ENCODE assay signal across 11 cellular contexts in the genomic region with DNA sequence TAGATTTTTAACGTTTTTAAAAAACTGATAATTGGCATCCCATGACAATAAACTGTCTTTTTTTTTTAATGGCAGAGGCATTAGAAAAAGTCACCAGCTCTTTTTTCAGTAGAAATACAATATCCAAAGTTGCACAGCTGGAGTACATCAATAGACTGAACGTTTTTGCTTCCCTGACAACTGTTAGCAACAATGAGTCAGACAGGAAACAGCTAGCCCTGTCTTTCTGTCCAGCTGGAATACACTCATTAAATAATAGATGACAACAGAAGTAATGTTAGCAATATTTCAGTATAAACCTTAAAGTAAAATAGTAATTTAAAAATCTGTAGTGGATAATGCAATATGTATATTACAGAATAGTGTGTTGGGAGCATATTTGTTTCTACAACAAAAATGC.
DNase-seq lines count a peak whose midpoint lies in the region; ATAC-seq and TF ChIP-seq lines count a peak whose summit lies in the region.
"Had no signal": no experiment of that assay in that cellular context is flagged by ENCODE, and none has a peak within 500 bp of the region (broad histone marks: within the 10 kb centered on the region; RNA-seq: fewer than 3 reads in every experiment).

No MANE protein-coding gene starts in this region.

- DNase-seq in HPDE6-E6E7 (ENCODE audit: extremely low spot score) (peak; percentile 44), astrocyte of the hippocampus (ENCODE audit: low read depth, low spot score) (peak; percentile 64), right cardiac atrium (no peak), stomach (no peak), testis (no peak)
- DNase-seq in activated CD4-positive, alpha-beta T cell treated with anti-CD3 and anti-CD28 coated beads for 36 hours = no peak
- DNase-seq: activated CD8-positive, alpha-beta T cell treated with anti-CD3 and anti-CD28 coated beads, Interleukin-2, amount 10 ng/mL, durations not matched to agents 7 days and 5 days; NCI-H2227 treated with DMSO at 0.1 percent for 48 hours had no signal

- TF ChIP-seq EP300 in stomach (IDR thresholded peaks at IDR 0.05) = no peak

- H3K36me3 ChIP-seq in stomach = no peaks in the 10 kb centered on the region
- H3K36me3 ChIP-seq in testis (ENCODE audit: low read depth, missing control alignments) = no peaks in the 10 kb centered on the region

- no peaks in the 10 kb centered on the region for H3K9me3 Mint-ChIP-seq in activated CD4-positive, alpha-beta T cell treated with anti-CD3 and anti-CD28 coated beads for 36 hours (ENCODE audit: low read depth)

- H3K4me1 ChIP-seq in right cardiac atrium (ENCODE audit: control insufficient read depth, insufficient read depth, low read length) (peaks cover 2% of the 10 kb centered on the region), stomach (peaks cover 0 to 21% (median 13%) of the 10 kb centered on the region in 4 donors), testis (peaks cover 7% of the 10 kb centered on the region)

- no peaks in the 10 kb centered on the region for H3K9me3 ChIP-seq in right cardiac atrium (ENCODE audit: control insufficient read depth, low read length)
- no peaks in the 10 kb centered on the region for H3K9me3 ChIP-seq in stomach
- H3K9me3 ChIP-seq in testis = no peaks in the 10 kb centered on the region

- 21% methylated on average over 2 of the region's 2 CpGs for WGBS in right cardiac atrium
- WGBS in stomach, 5 donors = 13 to 34% (median 20%) methylated on average over 2 of the region's 2 CpGs
- 23 to 26% methylated on average over 2 of the region's 2 CpGs for WGBS in testis, 2 donors

- H3K27ac ChIP-seq in right cardiac atrium (ENCODE audit: low read length) = no peak overlapping the region
- H3K27ac ChIP-seq in stomach = peak overlapping the region in 4 of 5 donors; percentile 49 to 80 (median 64)
- H3K27ac ChIP-seq in testis = peak overlapping the region in 1 of 2 donors; percentile 17

- H3K27me3 Mint-ChIP-seq in activated CD4-positive, alpha-beta T cell treated with anti-CD3 and anti-CD28 coated beads for 36 hours = no peaks in the 10 kb centered on the region

- peak; percentile 97 to 98 for ATAC-seq in right cardiac atrium
- no peak for ATAC-seq in HG03457 (IDR thresholded peaks at IDR 0.05; ENCODE audit: unreplicated experiment)
- ATAC-seq in HG02973 (IDR thresholded peaks at IDR 0.05; ENCODE audit: unreplicated experiment) = no peak
- ATAC-seq in activated CD4-positive, alpha-beta T cell treated with anti-CD3 and anti-CD28 coated beads for 36 hours = no peak
- ATAC-seq: activated CD8-positive, alpha-beta T cell treated with anti-CD3 and anti-CD28 coated beads, Interleukin-2, amount 10 ng/mL, durations not matched to agents 7 days and 5 days; GM12878 had no signal

- no peaks in the 10 kb centered on the region for H3K36me3 Mint-ChIP-seq in activated CD4-positive, alpha-beta T cell treated with anti-CD3 and anti-CD28 coated beads for 36 hours (ENCODE audit: low read depth)

- TF ChIP-seq POLR2A in stomach (IDR thresholded peaks at IDR 0.05) = no peak
- no peak for TF ChIP-seq POLR2A in testis (IDR thresholded peaks at IDR 0.05)

- POLR2A ChIA-PET in activated CD4-positive, alpha-beta T cell treated with anti-CD3 and anti-CD28 coated beads for 36 hours (lab: Charles Lee) = no interaction called here

- H3K4me3 Mint-ChIP-seq in activated CD4-positive, alpha-beta T cell treated with anti-CD3 and anti-CD28 coated beads for 36 hours = no peak overlapping the region
- H3K4me3 Mint-ChIP-seq: activated CD8-positive, alpha-beta T cell treated with anti-CD3 and anti-CD28 coated beads, Interleukin-2, amount 10 ng/mL, durations not matched to agents 7 days and 5 days had no signal

- no peaks in the 10 kb centered on the region for H3K27me3 ChIP-seq in right cardiac atrium (ENCODE audit: control insufficient read depth, insufficient read depth)
- no peaks in the 10 kb centered on the region for H3K27me3 ChIP-seq in stomach
- no peaks in the 10 kb centered on the region for H3K27me3 ChIP-seq in testis

- CTCF ChIA-PET in activated CD4-positive, alpha-beta T cell treated with anti-CD3 and anti-CD28 coated beads for 36 hours (lab: Charles Lee) = interaction anchor here (1.1 kb wide), 1 partner anchor 584 kb away, joined by 3 read pairs; no protein-coding TSS in a partner anchor

- no peak for TF ChIP-seq CTCF in stomach (IDR thresholded peaks at IDR 0.05)
- no peak for TF ChIP-seq CTCF in testis (IDR thresholded peaks at IDR 0.05)

- no peaks in the 10 kb centered on the region for H3K4me1 Mint-ChIP-seq in activated CD4-positive, alpha-beta T cell treated with anti-CD3 and anti-CD28 coated beads for 36 hours

- no peak overlapping the region for H3K27ac Mint-ChIP-seq in activated CD4-positive, alpha-beta T cell treated with anti-CD3 and anti-CD28 coated beads for 36 hours
- H3K27ac Mint-ChIP-seq: activated CD8-positive, alpha-beta T cell treated with anti-CD3 and anti-CD28 coated beads, Interleukin-2, amount 10 ng/mL, durations not matched to agents 7 days and 5 days had no signal

- intact Hi-C loops in right cardiac atrium (cut with DNase I) (no loop called here), stomach (cut with DNase I; ENCODE audit: low total_unique reads) (no loop called here), testis (cut with DNase I; ENCODE audit: low total_unique reads) (no loop called here)
- intact Hi-C loops in activated CD4-positive, alpha-beta T cell treated with anti-CD3 and anti-CD28 coated beads for 36 hours (cut with DNase I, micrococcal nuclease) = no loop called here

- no peak overlapping the region for H3K4me3 ChIP-seq in right cardiac atrium (ENCODE audit: low read length)
- no peak overlapping the region for H3K4me3 ChIP-seq in stomach
- no peak overlapping the region for H3K4me3 ChIP-seq in testis
- H3K4me3 ChIP-seq: GM12878 had no signal

Comparison
In these comparisons a context has a peak if more than half of its experiments do, and no peak if none do; other contexts are left out.
1. DNase-seq: peak in HPDE6-E6E7 (single experiment) and astrocyte of the hippocampus (single experiment); none in right cardiac atrium (0 of 3), stomach (single experiment), activated CD4-positive, alpha-beta T cell treated with anti-CD3 and anti-CD28 coated beads for 36 hours (single experiment) and testis (single experiment).
2. ATAC-seq: peak in right cardiac atrium (2 of 2); none in HG03457 (single experiment), HG02973 (single experiment) and activated CD4-positive, alpha-beta T cell treated with anti-CD3 and anti-CD28 coated beads for 36 hours (single experiment).